11 cellular contexts compared by ENCODE assay signal in the genomic region with DNA sequence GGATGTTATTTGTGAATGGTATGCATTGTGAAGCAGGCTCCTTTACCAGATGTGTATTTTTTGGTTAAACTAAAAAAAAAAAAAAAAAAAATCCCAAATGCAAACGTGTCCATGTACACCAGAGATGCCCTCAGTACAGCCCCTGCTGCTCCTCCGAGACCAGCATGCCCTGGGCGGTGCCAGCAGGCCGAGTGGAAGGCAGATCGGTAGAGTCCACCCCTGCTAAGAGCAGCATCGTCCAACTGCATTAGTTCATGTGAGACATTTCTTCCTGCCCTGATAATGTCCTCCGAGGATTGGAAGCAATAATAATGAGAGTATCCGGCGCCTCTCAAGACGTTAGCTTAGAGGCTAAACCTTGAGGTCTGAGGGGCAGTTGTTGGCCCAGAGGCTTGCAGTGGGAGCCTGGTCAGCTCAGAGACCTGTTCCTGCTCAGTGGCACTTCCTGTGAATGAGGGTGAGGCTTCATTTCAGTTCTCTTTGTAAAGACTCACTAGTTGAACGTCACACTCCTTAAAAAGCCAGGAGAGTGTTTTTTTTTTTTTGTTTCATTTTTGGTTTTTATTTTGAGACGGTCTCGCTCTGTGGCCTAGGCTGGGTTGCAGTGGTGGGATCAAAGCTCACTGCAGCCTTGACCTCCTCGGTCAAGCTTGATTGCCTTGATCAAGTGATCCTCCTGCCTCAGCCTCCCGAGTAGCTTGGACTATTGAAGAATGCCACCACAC. TPM values are rescaled to one million over a fixed set of nuclear protein-coding genes. Genes with fewer than 3 reads are reported as not detected.
A peak's percentile ranks its signal among the peaks of the same experiment; 100 is the strongest.
DNase-seq lines count a peak whose midpoint lies in the region; ATAC-seq, FAIRE-seq and TF ChIP-seq lines count a peak whose summit lies in the region.
"Had no signal": no experiment of that assay in that cellular context is flagged by ENCODE, and none has a peak within 500 bp of the region (broad histone marks: within the 10 kb centered on the region; RNA-seq: fewer than 3 reads in every experiment).

No MANE protein-coding gene starts in this region.

- peaks cover 6 to 21% (median 14%) of the 10 kb centered on the region in 3 donors for H3K36me3 ChIP-seq in tibial artery

- FAIRE-seq in urothelium cell line (lab: Jason Lieb, UNC), result no peak

- peaks cover 4% of the 10 kb centered on the region for H3K36me3 Mint-ChIP-seq in activated naive CD8-positive, alpha-beta T cell treated with anti-CD3 and anti-CD28 coated beads for 36 hours

- TF ChIP-seq POLR2A in GM19099 (IDR thresholded peaks at IDR 0.05; ENCODE audit: extremely low read depth, insufficient read length, low read depth), result peak; percentile 52

- H3K9me3 Mint-ChIP-seq in activated naive CD8-positive, alpha-beta T cell treated with anti-CD3 and anti-CD28 coated beads for 36 hours, result no peaks in the 10 kb centered on the region

- DNase-seq in CD1c-positive myeloid dendritic cell (ENCODE audit: extremely low spot score), result peak; percentile 68
- no peak for DNase-seq in activated naive CD8-positive, alpha-beta T cell treated with anti-CD3 and anti-CD28 coated beads for 36 hours
- no peak for DNase-seq in urothelium cell line (ENCODE audit: low spot score)
- DNase-seq in DMS153 treated with DMSO at 0.1 percent for 48 hours (lab: John Stamatoyannopoulos, UW; ENCODE audit: unreplicated experiment), result no peak
- no peak for DNase-seq in NCI-H1436 (lab: John Stamatoyannopoulos, UW)
- DNase-seq in tibial artery, result no peak
- DNase-seq: DMS79 treated with DMSO at 0.1 percent for 48 hours, NCI-H187 treated with DMSO at 0.1 percent for 48 hours had no signal

- no peaks in the 10 kb centered on the region for H3K27me3 Mint-ChIP-seq in activated naive CD8-positive, alpha-beta T cell treated with anti-CD3 and anti-CD28 coated beads for 36 hours

- H3K27ac Mint-ChIP-seq in activated naive CD8-positive, alpha-beta T cell treated with anti-CD3 and anti-CD28 coated beads for 36 hours, result peak overlapping the region; percentile 78

- H3K4me3 ChIP-seq in tibial artery, result no peak overlapping the region

- no peak overlapping the region for H3K27ac ChIP-seq in tibial artery

- H3K27me3 ChIP-seq in tibial artery, result no peaks in the 10 kb centered on the region

- peaks cover 0 to 14% (median 12%) of the 10 kb centered on the region in 4 donors for H3K4me1 ChIP-seq in tibial artery

- TF ChIP-seq CTCF in tibial artery (IDR thresholded peaks at IDR 0.05), result no peak

- no peak overlapping the region for H3K4me3 Mint-ChIP-seq in activated naive CD8-positive, alpha-beta T cell treated with anti-CD3 and anti-CD28 coated beads for 36 hours

- peaks cover 5% of the 10 kb centered on the region for H3K4me1 Mint-ChIP-seq in activated naive CD8-positive, alpha-beta T cell treated with anti-CD3 and anti-CD28 coated beads for 36 hours

- H3K9me3 ChIP-seq in tibial artery, result no peaks in the 10 kb centered on the region

- peak; percentile 64 for ATAC-seq in HG03066 (IDR thresholded peaks at IDR 0.05; ENCODE audit: low read depth, unreplicated experiment)
- ATAC-seq: esophagus mucosa had no signal

- intact Hi-C loops in tibial artery (cut with DNase I; ENCODE audit: low total_unique reads), result no loop called here

RNA-seq across cellular contexts. Expression of a gene that starts 5.6 kb away (rescaled TPM):
- 1 to 10 TPM; 5.6 to 6.8 TPM for total RNA-seq in activated naive CD8-positive, alpha-beta T cell treated with anti-CD3 and anti-CD28 coated beads for 36 hours
